16 cellular contexts compared by ENCODE assay signal in the genomic region with DNA sequence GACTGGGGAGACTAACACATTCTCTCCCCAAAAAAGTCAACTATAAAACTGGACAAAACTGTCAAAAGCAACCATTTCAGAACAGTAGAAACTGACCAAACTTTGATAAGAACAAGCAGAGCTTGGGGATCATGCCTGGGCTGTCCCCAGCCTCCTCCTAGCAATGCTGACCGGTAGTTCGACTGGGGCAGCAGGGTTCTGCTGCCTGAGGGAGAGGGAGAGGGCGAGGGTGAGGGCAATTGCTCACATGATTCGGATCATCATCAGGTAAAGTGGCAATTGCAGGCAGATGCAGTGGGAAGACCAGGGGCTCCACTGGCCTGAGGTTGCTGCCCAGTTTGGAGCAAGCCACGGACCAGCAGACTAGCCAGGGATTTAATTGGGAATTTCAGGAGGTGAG.
"Had no signal": no experiment of that assay in that cellular context is flagged by ENCODE, and none has a peak within 500 bp of the region (broad histone marks: within the 10 kb centered on the region; RNA-seq: fewer than 3 reads in every experiment).

No MANE protein-coding gene starts in this region.

- H3K27ac ChIP-seq: gastrocnemius medialis, heart right ventricle, left ventricle myocardium inferior, ovary, tibial nerve had no signal

- H3K4me3 Mint-ChIP-seq: activated naive CD8-positive, alpha-beta T cell treated with anti-CD3 and anti-CD28 coated beads, Interleukin-2, amount 50 U/mL, for 24 hours; activated T-helper 17 cell treated with anti-CD3 and anti-CD28 coated beads, Interleukin-2, amount 50 U/mL, for 72 hours; effector memory CD8-positive, alpha-beta T cell; neural crest cell; T-helper 2 cell treated with Interferon-gamma antibody and Interleukin-4, amounts not matched to agents 5 μg/mL and 100 μg/mL, for 36 hours had no signal

- H3K4me1 ChIP-seq: gastrocnemius medialis, tibial nerve had no signal

- H3K27ac Mint-ChIP-seq: activated naive CD8-positive, alpha-beta T cell treated with anti-CD3 and anti-CD28 coated beads, Interleukin-2, amount 50 U/mL, for 24 hours; activated T-helper 17 cell treated with anti-CD3 and anti-CD28 coated beads, Interleukin-2, amount 50 U/mL, for 72 hours; effector memory CD8-positive, alpha-beta T cell; T-helper 2 cell treated with Interferon-gamma antibody and Interleukin-4, amounts not matched to agents 5 μg/mL and 100 μg/mL, for 36 hours had no signal

- H3K36me3 ChIP-seq: gastrocnemius medialis, heart right ventricle, left ventricle myocardium inferior, ovary, tibial nerve had no signal

- DNase-seq: activated naive CD4-positive, alpha-beta T cell treated with Interleukin-2 at 50 U/mL for 16 hours; activated naive CD8-positive, alpha-beta T cell treated with anti-CD3 and anti-CD28 coated beads, Interleukin-2, amount 50 U/mL, for 24 hours; aorta; dermis blood vessel endothelial cell; effector memory CD8-positive, alpha-beta T cell; gastrocnemius medialis; heart right ventricle; kidney; left ventricle myocardium inferior; ovary; stimulated activated naive CD4-positive, alpha-beta T cell treated with Interleukin-2 at 50 U/mL for 16 hours; substantia nigra had no signal

- H3K4me3 ChIP-seq: gastrocnemius medialis, heart right ventricle, left ventricle myocardium inferior, ovary, tibial nerve had no signal

- H3K27me3 ChIP-seq: gastrocnemius medialis, heart right ventricle, ovary, tibial nerve had no signal

- H3K9me3 ChIP-seq: gastrocnemius medialis, ovary, tibial nerve had no signal

- H3K9me3 Mint-ChIP-seq: activated naive CD8-positive, alpha-beta T cell treated with anti-CD3 and anti-CD28 coated beads, Interleukin-2, amount 50 U/mL, for 24 hours; activated T-helper 17 cell treated with anti-CD3 and anti-CD28 coated beads, Interleukin-2, amount 50 U/mL, for 72 hours; effector memory CD8-positive, alpha-beta T cell; T-helper 2 cell treated with Interferon-gamma antibody and Interleukin-4, amounts not matched to agents 5 μg/mL and 100 μg/mL, for 36 hours had no signal

- H3K4me1 Mint-ChIP-seq: activated T-helper 17 cell treated with anti-CD3 and anti-CD28 coated beads, Interleukin-2, amount 50 U/mL, for 72 hours; neural crest cell had no signal

- ATAC-seq: activated naive CD8-positive, alpha-beta T cell treated with anti-CD3 and anti-CD28 coated beads, Interleukin-2, amount 50 U/mL, for 24 hours; activated T-helper 17 cell treated with anti-CD3 and anti-CD28 coated beads, Interleukin-2, amount 50 U/mL, for 72 hours; effector memory CD8-positive, alpha-beta T cell; gastrocnemius medialis; heart right ventricle had no signal
